1 cellular context compared by ENCODE assay signal in the genomic region with DNA sequence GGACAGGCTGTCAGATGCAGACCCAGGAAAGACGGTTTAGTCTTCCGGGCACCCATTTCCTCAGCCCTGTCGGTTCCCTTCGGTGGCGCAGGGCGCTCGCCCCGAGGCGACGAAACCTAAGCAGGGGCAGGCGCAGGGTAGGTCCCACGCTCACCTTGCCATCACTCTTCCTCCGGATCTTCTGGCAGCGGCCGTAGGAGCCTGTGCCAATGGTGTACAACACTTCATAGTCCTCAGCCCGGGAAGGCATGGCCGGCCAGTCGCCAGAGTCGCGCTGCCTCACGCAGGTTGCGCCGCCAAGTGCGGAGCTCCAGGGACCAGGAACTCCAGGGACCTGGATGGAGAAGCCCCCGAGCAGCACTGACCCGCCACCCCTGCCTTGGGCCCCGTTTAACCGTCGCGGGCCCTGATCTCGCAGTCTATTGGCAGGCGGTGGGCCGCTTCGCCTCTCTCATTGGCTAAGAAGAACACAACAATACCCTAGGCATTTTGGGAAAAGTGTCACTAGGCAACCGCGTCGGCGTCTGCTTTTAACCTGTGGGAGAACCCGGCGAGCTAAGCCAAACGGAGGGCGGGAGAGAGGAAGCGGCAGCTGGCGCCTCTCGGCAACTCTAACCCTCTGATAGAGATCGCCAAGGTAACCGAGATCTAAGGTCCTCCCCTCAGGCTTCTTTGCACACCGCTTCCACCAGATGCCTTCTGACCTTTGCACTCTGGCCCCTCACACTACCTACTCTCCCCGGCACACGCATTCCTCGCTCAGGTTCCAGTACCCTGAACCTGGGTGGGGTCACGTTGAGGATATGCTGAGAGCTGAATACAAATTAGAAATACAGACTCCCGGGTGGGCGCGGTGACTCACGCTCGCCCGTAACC.
A peak's percentile ranks its signal among the peaks of the same experiment; 100 is the strongest.
TF ChIP-seq lines count a peak whose summit lies in the region.

Gene NEK2 (minus strand): TSS at position 392 of the 876 bp plus-strand sequence. CDS start 142 bp downstream, at position 250.

TF ChIP-seq in K562, 482 proteins besides CTCF, POLR2A, EP300 and RAD21 (continued from another document and continues in another):
- TF ChIP-seq, protein P1, sequence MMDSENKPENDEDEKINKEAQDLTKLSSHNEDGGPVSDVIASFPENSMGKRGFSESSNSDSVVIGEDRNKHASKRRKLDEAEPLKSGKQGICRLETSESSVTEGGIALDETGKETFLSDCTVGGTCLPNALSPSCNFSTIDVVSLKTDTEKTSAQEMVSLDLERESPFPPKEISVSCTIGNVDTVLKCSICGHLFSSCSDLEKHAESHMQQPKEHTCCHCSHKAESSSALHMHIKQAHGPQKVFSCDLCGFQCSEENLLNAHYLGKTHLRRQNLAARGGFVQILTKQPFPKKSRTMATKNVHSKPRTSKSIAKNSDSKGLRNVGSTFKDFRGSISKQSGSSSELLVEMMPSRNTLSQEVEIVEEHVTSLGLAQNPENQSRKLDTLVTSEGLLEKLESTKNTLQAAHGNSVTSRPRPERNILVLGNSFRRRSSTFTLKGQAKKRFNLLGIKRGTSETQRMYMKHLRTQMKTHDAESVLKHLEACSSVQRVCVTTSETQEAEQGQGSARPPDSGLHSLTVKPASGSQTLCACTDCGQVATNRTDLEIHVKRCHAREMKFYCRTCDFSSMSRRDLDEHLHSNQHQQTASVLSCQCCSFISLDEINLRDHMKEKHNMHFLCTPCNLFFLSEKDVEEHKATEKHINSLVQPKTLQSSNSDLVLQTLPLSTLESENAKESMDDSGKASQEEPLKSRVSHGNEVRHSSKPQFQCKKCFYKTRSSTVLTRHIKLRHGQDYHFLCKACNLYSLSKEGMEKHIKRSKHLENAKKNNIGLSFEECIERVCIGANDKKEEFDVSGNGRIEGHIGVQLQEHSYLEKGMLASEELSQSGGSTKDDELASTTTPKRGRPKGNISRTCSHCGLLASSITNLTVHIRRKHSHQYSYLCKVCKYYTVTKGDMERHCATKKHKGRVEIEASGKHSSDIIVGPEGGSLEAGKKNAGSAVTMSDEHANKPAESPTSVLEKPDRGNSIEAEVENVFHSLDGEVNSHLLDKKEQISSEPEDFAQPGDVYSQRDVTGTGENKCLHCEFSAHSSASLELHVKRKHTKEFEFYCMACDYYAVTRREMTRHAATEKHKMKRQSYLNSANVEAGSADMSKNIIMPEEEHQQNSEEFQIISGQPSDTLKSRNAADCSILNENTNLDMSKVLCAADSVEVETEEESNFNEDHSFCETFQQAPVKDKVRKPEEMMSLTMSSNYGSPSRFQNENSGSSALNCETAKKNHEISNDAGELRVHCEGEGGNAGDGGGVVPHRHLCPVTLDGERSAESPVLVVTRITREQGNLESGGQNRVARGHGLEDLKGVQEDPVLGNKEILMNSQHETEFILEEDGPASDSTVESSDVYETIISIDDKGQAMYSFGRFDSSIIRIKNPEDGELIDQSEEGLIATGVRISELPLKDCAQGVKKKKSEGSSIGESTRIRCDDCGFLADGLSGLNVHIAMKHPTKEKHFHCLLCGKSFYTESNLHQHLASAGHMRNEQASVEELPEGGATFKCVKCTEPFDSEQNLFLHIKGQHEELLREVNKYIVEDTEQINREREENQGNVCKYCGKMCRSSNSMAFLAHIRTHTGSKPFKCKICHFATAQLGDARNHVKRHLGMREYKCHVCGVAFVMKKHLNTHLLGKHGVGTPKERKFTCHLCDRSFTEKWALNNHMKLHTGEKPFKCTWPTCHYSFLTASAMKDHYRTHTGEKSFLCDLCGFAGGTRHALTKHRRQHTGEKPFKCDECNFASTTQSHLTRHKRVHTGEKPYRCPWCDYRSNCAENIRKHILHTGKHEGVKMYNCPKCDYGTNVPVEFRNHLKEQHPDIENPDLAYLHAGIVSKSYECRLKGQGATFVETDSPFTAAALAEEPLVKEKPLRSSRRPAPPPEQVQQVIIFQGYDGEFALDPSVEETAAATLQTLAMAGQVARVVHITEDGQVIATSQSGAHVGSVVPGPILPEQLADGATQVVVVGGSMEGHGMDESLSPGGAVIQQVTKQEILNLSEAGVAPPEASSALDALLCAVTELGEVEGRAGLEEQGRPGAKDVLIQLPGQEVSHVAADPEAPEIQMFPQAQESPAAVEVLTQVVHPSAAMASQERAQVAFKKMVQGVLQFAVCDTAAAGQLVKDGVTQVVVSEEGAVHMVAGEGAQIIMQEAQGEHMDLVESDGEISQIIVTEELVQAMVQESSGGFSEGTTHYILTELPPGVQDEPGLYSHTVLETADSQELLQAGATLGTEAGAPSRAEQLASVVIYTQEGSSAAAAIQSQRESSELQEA (IDR thresholded peaks at IDR 0.05; ENCODE audit: low read depth) = peak; percentile 67
- TF ChIP-seq, protein P2, sequence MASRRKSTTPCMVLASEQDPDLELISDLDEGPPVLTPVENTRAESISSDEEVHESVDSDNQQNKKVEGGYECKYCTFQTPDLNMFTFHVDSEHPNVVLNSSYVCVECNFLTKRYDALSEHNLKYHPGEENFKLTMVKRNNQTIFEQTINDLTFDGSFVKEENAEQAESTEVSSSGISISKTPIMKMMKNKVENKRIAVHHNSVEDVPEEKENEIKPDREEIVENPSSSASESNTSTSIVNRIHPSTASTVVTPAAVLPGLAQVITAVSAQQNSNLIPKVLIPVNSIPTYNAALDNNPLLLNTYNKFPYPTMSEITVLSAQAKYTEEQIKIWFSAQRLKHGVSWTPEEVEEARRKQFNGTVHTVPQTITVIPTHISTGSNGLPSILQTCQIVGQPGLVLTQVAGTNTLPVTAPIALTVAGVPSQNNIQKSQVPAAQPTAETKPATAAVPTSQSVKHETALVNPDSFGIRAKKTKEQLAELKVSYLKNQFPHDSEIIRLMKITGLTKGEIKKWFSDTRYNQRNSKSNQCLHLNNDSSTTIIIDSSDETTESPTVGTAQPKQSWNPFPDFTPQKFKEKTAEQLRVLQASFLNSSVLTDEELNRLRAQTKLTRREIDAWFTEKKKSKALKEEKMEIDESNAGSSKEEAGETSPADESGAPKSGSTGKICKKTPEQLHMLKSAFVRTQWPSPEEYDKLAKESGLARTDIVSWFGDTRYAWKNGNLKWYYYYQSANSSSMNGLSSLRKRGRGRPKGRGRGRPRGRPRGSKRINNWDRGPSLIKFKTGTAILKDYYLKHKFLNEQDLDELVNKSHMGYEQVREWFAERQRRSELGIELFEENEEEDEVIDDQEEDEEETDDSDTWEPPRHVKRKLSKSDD (conservative IDR thresholded peaks at IDR 0.05; ENCODE audit: low read length) = no peak
- TF ChIP-seq, protein P3, sequence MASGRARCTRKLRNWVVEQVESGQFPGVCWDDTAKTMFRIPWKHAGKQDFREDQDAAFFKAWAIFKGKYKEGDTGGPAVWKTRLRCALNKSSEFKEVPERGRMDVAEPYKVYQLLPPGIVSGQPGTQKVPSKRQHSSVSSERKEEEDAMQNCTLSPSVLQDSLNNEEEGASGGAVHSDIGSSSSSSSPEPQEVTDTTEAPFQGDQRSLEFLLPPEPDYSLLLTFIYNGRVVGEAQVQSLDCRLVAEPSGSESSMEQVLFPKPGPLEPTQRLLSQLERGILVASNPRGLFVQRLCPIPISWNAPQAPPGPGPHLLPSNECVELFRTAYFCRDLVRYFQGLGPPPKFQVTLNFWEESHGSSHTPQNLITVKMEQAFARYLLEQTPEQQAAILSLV (tag; IDR thresholded peaks at IDR 0.05) = no peak
- no peak for TF ChIP-seq ZNF324 (CRISPR knock-in tag; IDR thresholded peaks at IDR 0.05)
- peak; percentile 31; the same call in 1 of the 2 replicates for TF ChIP-seq OTX1 (CRISPR knock-in tag; IDR thresholded peaks at IDR 0.05)
- TF ChIP-seq MYNN (IDR thresholded peaks at IDR 0.05) = peak; percentile 96
- no peak for TF ChIP-seq MYNN (CRISPR knock-in tag; IDR thresholded peaks at IDR 0.05)
- TF ChIP-seq ZFX (CRISPR knock-in tag; IDR thresholded peaks at IDR 0.05) = peak; percentile 84
- no peak for TF ChIP-seq PYGO2 (tag; IDR thresholded peaks at IDR 0.05)
- 0 out of 2 replicates have a peak, but pooled peaks have one; percentile 13 for TF ChIP-seq ZBTB40 (IDR thresholded peaks at IDR 0.05)
- TF ChIP-seq ZBTB40 (CRISPR knock-in tag; IDR thresholded peaks at IDR 0.05) = no peak
- no peak for TF ChIP-seq TAF15 (IDR thresholded peaks at IDR 0.05; ENCODE audit: low read depth, low read length)
- no peak for TF ChIP-seq PREB (CRISPR knock-in tag; IDR thresholded peaks at IDR 0.05)
- TF ChIP-seq MAZ (CRISPR knock-in tag; conservative IDR thresholded peaks at IDR 0.05 in 1 of 2, IDR thresholded peaks at IDR 0.05 in 1 of 2) = peak; percentile 41 to 68
- TF ChIP-seq SMC3 (conservative IDR thresholded peaks at IDR 0.05; ENCODE audit: insufficient read depth, low read depth, low read length) = no peak
- TF ChIP-seq, protein P4, sequence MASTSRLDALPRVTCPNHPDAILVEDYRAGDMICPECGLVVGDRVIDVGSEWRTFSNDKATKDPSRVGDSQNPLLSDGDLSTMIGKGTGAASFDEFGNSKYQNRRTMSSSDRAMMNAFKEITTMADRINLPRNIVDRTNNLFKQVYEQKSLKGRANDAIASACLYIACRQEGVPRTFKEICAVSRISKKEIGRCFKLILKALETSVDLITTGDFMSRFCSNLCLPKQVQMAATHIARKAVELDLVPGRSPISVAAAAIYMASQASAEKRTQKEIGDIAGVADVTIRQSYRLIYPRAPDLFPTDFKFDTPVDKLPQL (IDR thresholded peaks at IDR 0.05; ENCODE audit: extremely low read depth, insufficient read length) = no peak
- TF ChIP-seq RFX7 (CRISPR knock-in tag; IDR thresholded peaks at IDR 0.05) = no peak
- peak; percentile 73 for TF ChIP-seq L3MBTL2 (IDR thresholded peaks at IDR 0.05)
- peak; percentile 93 for TF ChIP-seq ATF7 (IDR thresholded peaks at IDR 0.05)
- TF ChIP-seq, protein P5, sequence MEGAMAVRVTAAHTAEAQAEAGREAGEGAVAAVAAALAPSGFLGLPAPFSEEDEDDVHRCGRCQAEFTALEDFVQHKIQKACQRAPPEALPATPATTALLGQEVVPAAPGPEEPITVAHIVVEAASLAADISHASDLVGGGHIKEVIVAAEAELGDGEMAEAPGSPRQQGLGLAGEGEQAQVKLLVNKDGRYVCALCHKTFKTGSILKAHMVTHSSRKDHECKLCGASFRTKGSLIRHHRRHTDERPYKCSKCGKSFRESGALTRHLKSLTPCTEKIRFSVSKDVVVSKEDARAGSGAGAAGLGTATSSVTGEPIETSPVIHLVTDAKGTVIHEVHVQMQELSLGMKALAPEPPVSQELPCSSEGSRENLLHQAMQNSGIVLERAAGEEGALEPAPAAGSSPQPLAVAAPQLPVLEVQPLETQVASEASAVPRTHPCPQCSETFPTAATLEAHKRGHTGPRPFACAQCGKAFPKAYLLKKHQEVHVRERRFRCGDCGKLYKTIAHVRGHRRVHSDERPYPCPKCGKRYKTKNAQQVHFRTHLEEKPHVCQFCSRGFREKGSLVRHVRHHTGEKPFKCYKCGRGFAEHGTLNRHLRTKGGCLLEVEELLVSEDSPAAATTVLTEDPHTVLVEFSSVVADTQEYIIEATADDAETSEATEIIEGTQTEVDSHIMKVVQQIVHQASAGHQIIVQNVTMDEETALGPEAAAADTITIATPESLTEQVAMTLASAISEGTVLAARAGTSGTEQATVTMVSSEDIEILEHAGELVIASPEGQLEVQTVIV (CRISPR knock-in tag; IDR thresholded peaks at IDR 0.05; ENCODE audit: borderline replicate concordance) = no peak
